5 cellular contexts compared by ENCODE assay signal in the genomic region with DNA sequence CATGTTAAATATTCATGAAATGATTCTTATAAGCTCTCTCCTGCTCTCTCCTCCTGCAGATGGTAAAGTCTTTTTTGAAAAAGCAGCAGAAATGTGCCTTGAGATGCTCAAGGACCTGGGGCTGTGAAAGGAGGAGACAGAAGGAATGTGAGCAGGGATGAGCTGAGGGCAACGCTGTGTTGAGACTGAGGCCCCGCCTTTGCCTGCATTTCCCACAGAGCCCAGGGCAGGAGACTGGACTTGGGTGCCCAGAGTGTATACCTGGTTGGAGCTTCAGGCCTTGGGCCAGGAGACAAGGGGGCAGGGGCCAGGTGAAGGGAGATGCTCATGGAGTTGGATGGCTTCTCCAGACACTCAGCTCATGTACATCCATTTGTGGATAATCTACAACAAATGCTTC. TPM values are rescaled to one million over a fixed set of nuclear protein-coding genes. Genes with fewer than 3 reads are reported as not detected.
"Had no signal": no experiment of that assay in that cellular context is flagged by ENCODE, and none has a peak within 500 bp of the region (broad histone marks: within the 10 kb centered on the region; RNA-seq: fewer than 3 reads in every experiment).

No MANE protein-coding gene starts in this region.

- H3K4me3 Mint-ChIP-seq: GM23338, H9, IgD-negative memory B cell had no signal

- H3K9me3 Mint-ChIP-seq: GM23338, H9 had no signal

- H3K27ac ChIP-seq: HL-60 had no signal

- H3K27ac Mint-ChIP-seq: GM23338, H9, IgD-negative memory B cell had no signal

- H3K4me3 ChIP-seq: GM23338 had no signal

- H3K27me3 Mint-ChIP-seq: IgD-negative memory B cell had no signal

- H3K4me1 Mint-ChIP-seq: GM23338, H9, IgD-negative memory B cell had no signal

- DNase-seq: H9, HCEC 1CT had no signal

RNA-seq across cellular contexts. Expression of gene BACE1, which starts 50.8 kb away (rescaled TPM):
- polyA plus RNA-seq: IgD-negative memory B cell had no signal
